In the genomic region with DNA sequence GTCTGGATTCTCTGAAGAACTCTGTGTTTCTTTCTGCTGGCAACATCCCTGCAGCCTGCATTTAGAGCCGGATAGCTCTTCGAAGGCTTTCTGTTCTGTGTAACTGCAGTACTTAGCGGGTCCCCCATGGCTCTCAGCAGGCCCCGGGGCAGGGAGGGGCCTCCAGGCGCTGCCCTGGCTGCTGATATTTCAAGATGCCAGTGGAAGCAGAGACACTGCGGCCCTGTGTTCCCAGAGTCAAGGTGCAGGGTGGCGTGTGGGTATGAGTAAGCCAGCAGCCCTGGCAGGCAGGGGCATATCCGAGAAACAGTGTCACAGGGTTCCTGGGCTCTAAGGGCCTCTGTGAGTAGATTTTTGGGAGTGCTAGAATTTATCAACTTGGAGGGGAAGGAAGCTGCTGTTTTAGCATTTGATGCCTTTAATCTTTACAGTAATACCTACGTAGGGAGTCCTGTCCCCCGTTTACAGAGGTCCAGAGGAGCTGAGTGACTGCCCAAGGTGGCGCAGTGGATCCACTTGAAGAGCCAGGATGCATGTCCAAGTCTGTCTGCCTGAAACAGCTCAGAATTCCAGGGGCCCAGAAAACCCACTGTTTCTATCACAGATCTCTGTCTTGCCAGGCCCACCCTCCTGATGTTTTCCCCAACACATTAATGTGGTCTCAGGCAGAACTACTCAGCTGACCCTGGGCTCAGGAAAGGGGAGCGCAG, we compare ENCODE assay signal across 20 cellular contexts. TPM values are rescaled to one million over a fixed set of nuclear protein-coding genes. Genes with fewer than 3 reads are reported as not detected.
A peak's percentile ranks its signal among the peaks of the same experiment; 100 is the strongest.
DNase-seq lines count a peak whose midpoint lies in the region; ATAC-seq, FAIRE-seq and TF ChIP-seq lines count a peak whose summit lies in the region.
"Had no signal": no experiment of that assay in that cellular context is flagged by ENCODE, and none has a peak within 500 bp of the region (broad histone marks: within the 10 kb centered on the region; RNA-seq: fewer than 3 reads in every experiment).

No MANE protein-coding gene starts in this region.

- H3K27me3 ChIP-seq in H7 (ENCODE audit: control insufficient read depth, insufficient read depth, low read length) (no peaks in the 10 kb centered on the region), H1 (replicated peaks in 1 of 4; ENCODE audit: control insufficient read depth in 3 of 4, extremely low read depth in 1 of 4, insufficient read depth in 3 of 4, low read length in 3 of 4) (no peaks in the 10 kb centered on the region), smooth muscle cell (ENCODE audit: low read depth) (no peaks in the 10 kb centered on the region)
- H3K27me3 ChIP-seq: BLaER1 treated with 17β-estradiol and CSF1 and Interleukin-3, amounts not matched to agents 10 nM and 100 nM; Peyer's patch had no signal

- H3K9me3 ChIP-seq in H1 (ENCODE audit: insufficient read depth in 2 of 2, low read depth in 1 of 2, low read length in 1 of 2) (no peaks in the 10 kb centered on the region), smooth muscle cell (replicated peaks; ENCODE audit: low read depth) (no peaks in the 10 kb centered on the region)
- H3K9me3 ChIP-seq: BLaER1 treated with 17β-estradiol and CSF1 and Interleukin-3, amounts not matched to agents 10 nM and 100 nM; Peyer's patch had no signal

- no peak overlapping the region for H2BK12ac ChIP-seq in H1 (ENCODE audit: low read depth, low read length)

- no peaks in the 10 kb centered on the region for H3K23me2 ChIP-seq in H1 (ENCODE audit: low read depth, low read length)

- no peak for TF ChIP-seq POLR2A in H1 (IDR thresholded peaks at IDR 0.05; ENCODE audit: control extremely low read depth in 1 of 2, low read depth in 2 of 2, low read length in 2 of 2)

- POLR2A ChIA-PET in H1 (lab: Charles Lee; ENCODE audit: partially characterized antibody), result interaction anchor here (1.2 kb wide), 1 partner anchor 11 kb away, joined by 3 read pairs; no protein-coding TSS in a partner anchor

- H3K79me1 ChIP-seq in H1 (ENCODE audit: low read depth, low read length), result no peaks in the 10 kb centered on the region; the same call in 1 of the 2 replicates

- no peak overlapping the region for H4K5ac ChIP-seq in H1 (ENCODE audit: insufficient read length, low read depth, low read length)

- H3K79me2 ChIP-seq in H1 (ENCODE audit: control insufficient read depth in 1 of 2, insufficient read depth in 2 of 2, low read length in 2 of 2) (no peaks in the 10 kb centered on the region), smooth muscle cell (ENCODE audit: low read depth) (no peaks in the 10 kb centered on the region)

- H3K36me3 ChIP-seq in H7 (replicated peaks; ENCODE audit: control insufficient read depth, insufficient read depth, low read length) (no peaks in the 10 kb centered on the region), H1 (ENCODE audit: control insufficient read depth in 2 of 4, insufficient read depth in 4 of 4, low read length in 3 of 4) (no peaks in the 10 kb centered on the region), smooth muscle cell (ENCODE audit: low read depth) (no peaks in the 10 kb centered on the region)
- H3K36me3 ChIP-seq: BLaER1 treated with 17β-estradiol and CSF1 and Interleukin-3, amounts not matched to agents 10 nM and 100 nM; Peyer's patch had no signal

- no peak overlapping the region for H2BK5ac ChIP-seq in H1 (ENCODE audit: low read depth, low read length)

- no peak overlapping the region for H3K4ac ChIP-seq in H1 (replicated peaks; ENCODE audit: insufficient read length, low read depth, low read length)

- FAIRE-seq in H1 (lab: Jason Lieb, UNC), result no peak
- FAIRE-seq: GM12892, GM18507, H54 had no signal

- H3K18ac ChIP-seq in H1 (ENCODE audit: extremely low read depth, low read length), result no peak overlapping the region

- H2BK120ac ChIP-seq in H1 (replicated peaks; ENCODE audit: low read depth, low read length), result no peak overlapping the region

- H4K20me1 ChIP-seq in H1 (replicated peaks in 1 of 2; ENCODE audit: control insufficient read depth in 1 of 2, insufficient read depth in 2 of 2, low read length in 2 of 2) (no peaks in the 10 kb centered on the region), smooth muscle cell (ENCODE audit: low read depth) (no peaks in the 10 kb centered on the region)
- H4K20me1 ChIP-seq: BLaER1 treated with 17β-estradiol and CSF1 and Interleukin-3, amounts not matched to agents 10 nM and 100 nM had no signal

- no peak for TF ChIP-seq RAD21 in H1 (IDR thresholded peaks at IDR 0.05 in 1 of 2, conservative IDR thresholded peaks at IDR 0.05 in 1 of 2; ENCODE audit: low read depth in 2 of 2, low read length in 2 of 2)

- no peak overlapping the region for H3K23ac ChIP-seq in H1 (ENCODE audit: insufficient read length)

- CTCF ChIA-PET in H1 (lab: Charles Lee; ENCODE audit: partially characterized antibody), result interaction anchor here (0.5 to 6.3 kb wide), 17 partner anchors 8 to 339 kb away, joined by 3 to 51 read pairs (median 3); no protein-coding TSS in a partner anchor

- no peak for TF ChIP-seq EP300 in H1 (IDR thresholded peaks at IDR 0.05; ENCODE audit: borderline replicate concordance in 1 of 2, low read depth in 2 of 2, low read length in 2 of 2)

- no peak overlapping the region for H2BK20ac ChIP-seq in H1 (ENCODE audit: low read length)

- peak overlapping the region; percentile 48; the same call in 1 of the 2 replicates for H4K8ac ChIP-seq in H1 (ENCODE audit: extremely low read depth, insufficient read depth, low read length)

- no peaks in the 10 kb centered on the region for H3F3A ChIP-seq in smooth muscle cell (ENCODE audit: low read depth)

- no peak overlapping the region for H2AFZ ChIP-seq in H1 (ENCODE audit: low read length)
- no peak overlapping the region for H2AFZ ChIP-seq in smooth muscle cell (ENCODE audit: low read depth)

- no peak overlapping the region for H3K14ac ChIP-seq in H1 (ENCODE audit: insufficient read length)

- peak; percentile 73 for DNase-seq in H7
- DNase-seq in NCI-H2227 (lab: John Stamatoyannopoulos, UW; ENCODE audit: unreplicated experiment), result peak; percentile 33
- no peak for DNase-seq in H1 (ENCODE audit: low read depth in 1 of 2, low spot score in 2 of 2)
- peak; percentile 72 for DNase-seq in posterior vena cava (ENCODE audit: low spot score)
- DNase-seq in smooth muscle cell (lab: John Stamatoyannopoulos, UW; ENCODE audit: unreplicated experiment), result no peak
- no peak for DNase-seq in NCI-H1436 treated with DMSO at 0.1 percent for 48 hours (lab: John Stamatoyannopoulos, UW)
- DNase-seq: CD8-positive, alpha-beta T cell; NCI-H187 treated with DMSO at 0.1 percent for 48 hours; NCI-H2171; NCI-H446 treated with DMSO at 0.1 percent for 48 hours; NK-92 treated with Interleukin-12 subunit alpha and Interleukin-12 subunit beta, amount 100 ng/mL, for 24 hours; SHP77 had no signal

- H3K9ac ChIP-seq in H1 (replicated peaks in 1 of 4; ENCODE audit: extremely low read depth in 1 of 4, low read depth in 3 of 4, low read length in 3 of 4), result no peak overlapping the region
- no peak overlapping the region for H3K9ac ChIP-seq in smooth muscle cell (ENCODE audit: low read depth)
- H3K9ac ChIP-seq: BLaER1 treated with 17β-estradiol and CSF1 and Interleukin-3, amounts not matched to agents 10 nM and 100 nM; KMS-11 had no signal

- no peak overlapping the region for H3K4me3 ChIP-seq in H7 (ENCODE audit: insufficient read depth, low read depth, low read length)
- H3K4me3 ChIP-seq in H1 (ENCODE audit: extremely low read depth in 1 of 4, insufficient read depth in 2 of 4, low read depth in 3 of 4, low read length in 4 of 4), result no peak overlapping the region
- no peak overlapping the region for H3K4me3 ChIP-seq in smooth muscle cell
- H3K4me3 ChIP-seq: BLaER1 treated with 17β-estradiol and CSF1 and Interleukin-3, amounts not matched to agents 10 nM and 100 nM; Peyer's patch had no signal

- no peak overlapping the region for H4K91ac ChIP-seq in H1 (replicated peaks; ENCODE audit: insufficient read length, low read length)

- no peak for TF ChIP-seq CTCF in H1 (IDR thresholded peaks at IDR 0.05; ENCODE audit: control extremely low read depth in 1 of 3, insufficient read depth in 1 of 3, low read depth in 1 of 3, low read length in 3 of 3)
- TF ChIP-seq CTCF in smooth muscle cell (IDR thresholded peaks at IDR 0.05; ENCODE audit: borderline replicate concordance, insufficient read depth, poor library complexity, severe bottlenecking), result no peak

- H3K4me1 ChIP-seq in H1 (replicated peaks in 1 of 4; ENCODE audit: control insufficient read depth in 3 of 4, insufficient read depth in 4 of 4, low read length in 3 of 4) (no peaks in the 10 kb centered on the region; a peak in 1 of 7 replicates), smooth muscle cell (ENCODE audit: low read depth) (no peaks in the 10 kb centered on the region)
- H3K4me1 ChIP-seq: Peyer's patch had no signal

- H2AK5ac ChIP-seq in H1 (ENCODE audit: low read depth, low read length), result no peak overlapping the region

- no peak overlapping the region for H2BK15ac ChIP-seq in H1 (ENCODE audit: low read length)

- 80% methylated on average over 12 of the region's 12 CpGs; no CpG with 5 or more reads in 1 of the 2 experiments for whole genome bisulfite sequencing in H1 (ENCODE audit: extremely low coverage in 1 of 2, insufficient coverage in 1 of 2, insufficient read length in 1 of 2, insufficient replicate concordance in 2 of 2, low coverage in 1 of 2, low lambda C conversion rate in 2 of 2, missing lambda C conversion rate in 1 of 2), 2 experiments
- WGBS in smooth muscle cell (ENCODE audit: low lambda C conversion rate), result 89% methylated on average over 12 of the region's 12 CpGs

- H3K27ac ChIP-seq in H1 (ENCODE audit: low read depth, low read length) (no peak overlapping the region), smooth muscle cell (ENCODE audit: low read depth) (no peak overlapping the region)
- H3K27ac ChIP-seq: BLaER1 treated with 17β-estradiol and CSF1 and Interleukin-3, amounts not matched to agents 10 nM and 100 nM; KMS-11; Peyer's patch had no signal

- H3K4me2 ChIP-seq in H1 (ENCODE audit: insufficient read depth in 1 of 2, low read depth in 2 of 2, low read length in 2 of 2) (no peak overlapping the region), smooth muscle cell (no peak overlapping the region)
- H3K4me2 ChIP-seq: KMS-11 had no signal

- no peak overlapping the region for H3K56ac ChIP-seq in H1 (replicated peaks; ENCODE audit: insufficient read length, low read depth, low read length)

- intact Hi-C loops in posterior vena cava (cut with DNase I), result no loop called here

- no peak for ATAC-seq in HG02759 (IDR thresholded peaks at IDR 0.05; ENCODE audit: unreplicated experiment)
- ATAC-seq: CD8-positive, alpha-beta T cell; SK-N-SH treated with all-trans-retinoic acid at 6 μM for 48 hours had no signal

RNA-seq across cellular contexts. Expression of gene ESRRB, which starts 16.2 kb away (rescaled TPM):
- 1.4 and 1.9 TPM in 2 replicates for total RNA-seq in H7 (2014; rRNA removed; shearing (Covaris generic))
- total RNA-seq in H1 (2021; fragmentation: NEBNext Ultra II Directional; extraction: Animal tissue kit (Norgen Biotek cat#: 25700)), result 0.45 and 0.48 TPM in 2 replicates
- polyA plus RNA-seq in H1 (2011; rRNA removed), result 0.19 and 0.29 TPM in 2 replicates
- polyA plus RNA-seq in H1 (2011; cell fraction: cytosol; rRNA removed), result 0.19 TPM
- polyA plus RNA-seq in H1 (2011; cell fraction: nucleus; rRNA removed), result 0.40 TPM
- polyA plus RNA-seq in H1 (2012, experiment 1 of 2), result 0.11 to 0.17 TPM (median 0.15 TPM) in 3 of 4 replicates, not detected in the other
- polyA plus RNA-seq in H1 (2012, experiment 2 of 2), result 0.12 TPM
- 0.32 TPM for polyA plus RNA-seq in H1 (2013, experiment 1 of 2)
- polyA plus RNA-seq in H1 (2013, experiment 2 of 2), result 0.39 TPM
- polyA minus RNA-seq in H1 (2011; rRNA and poly(A)+ RNA removed), result 0.12 and 0.41 TPM in 2 replicates
- not detected for polyA minus RNA-seq in H1 (2011; cell fraction: cytosol; rRNA and poly(A)+ RNA removed)
- not detected for polyA minus RNA-seq in H1 (2011; cell fraction: nucleus; rRNA and poly(A)+ RNA removed)
- under 1 TPM; 0.60 to 0.95 TPM for total RNA-seq in posterior vena cava
- total RNA-seq in smooth muscle cell, result 0.72 TPM in 1 of 2 replicates, not detected in the other
- polyA plus RNA-seq in smooth muscle cell, result not detected in 2 replicates

Comparison
In these comparisons a context has a peak if more than half of its experiments do, and no peak if none do; other contexts are left out.
1. DNase-seq: peak in H7 (single experiment), NCI-H2227 (single experiment) and posterior vena cava (single experiment); none in H1 (0 of 2), smooth muscle cell (single experiment) and NCI-H1436 treated with DMSO at 0.1 percent for 48 hours (single experiment).